In the genomic region with DNA sequence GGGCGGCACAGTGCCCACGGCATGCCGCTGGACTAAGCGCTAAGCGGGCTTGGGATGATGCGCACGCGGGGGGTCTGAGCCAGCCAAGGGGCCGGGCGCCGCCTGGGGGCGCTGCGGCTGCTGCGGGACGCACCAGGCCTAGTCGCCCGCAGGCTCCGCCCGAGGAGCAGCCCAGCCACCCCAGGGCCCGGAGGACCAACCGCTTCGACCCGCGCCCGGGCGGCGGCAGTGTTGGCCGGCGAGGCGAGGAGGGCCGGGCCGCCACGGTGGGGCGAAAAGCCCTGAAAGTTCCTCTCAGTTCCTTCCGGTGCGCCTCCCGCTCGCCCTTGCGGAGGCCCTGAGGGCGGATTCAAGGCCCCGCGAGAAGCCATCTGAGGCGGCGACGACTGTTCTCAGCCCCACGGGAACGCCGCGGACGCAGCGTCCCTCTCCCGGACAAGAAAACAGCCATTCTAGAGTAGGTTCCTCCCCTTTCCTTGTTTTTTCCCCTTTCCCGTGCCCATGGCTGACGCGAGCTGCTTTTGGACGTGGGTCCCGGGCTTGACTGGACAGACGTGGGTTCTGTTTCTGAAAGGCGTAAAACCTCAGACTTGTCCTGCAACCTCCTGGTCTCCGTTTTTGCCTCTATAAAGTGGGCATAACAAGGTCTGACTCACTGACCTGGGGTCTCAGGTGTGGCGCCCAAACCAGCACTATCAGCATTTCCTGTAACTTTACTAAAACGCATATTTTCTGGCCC, we compare ENCODE assay signal across 1 cellular context.
A peak's percentile ranks its signal among the peaks of the same experiment; 100 is the strongest.
TF ChIP-seq lines count a peak whose summit lies in the region.

ANKAR (plus strand) TSS at position 297 of the 739 bp plus-strand sequence. CDS start 1,821 bp downstream, outside the sequence.

TF ChIP-seq in HepG2, 621 proteins besides CTCF, POLR2A, EP300 and RAD21 (continued from another document and continues in another):
- 0 out of 2 replicates have a peak, but pooled peaks have one; percentile 44 for TF ChIP-seq RCOR2 (CRISPR knock-in tag; IDR thresholded peaks at IDR 0.05)
- peak; percentile 81; the same call in 1 of the 2 replicates for TF ChIP-seq PAX8 (CRISPR knock-in tag; IDR thresholded peaks at IDR 0.05; ENCODE audit: borderline replicate concordance)
- TF ChIP-seq NFE2L2 (IDR thresholded peaks at IDR 0.05; ENCODE audit: low read length), result no peak
- peak; percentile 78 for TF ChIP-seq SKI (IDR thresholded peaks at IDR 0.05; ENCODE audit: partially characterized antibody)
- 0 out of 2 replicates have a peak, but pooled peaks have one; percentile 42 for TF ChIP-seq ZFP41 (CRISPR knock-in tag; IDR thresholded peaks at IDR 0.05; ENCODE audit: borderline replicate concordance)
- no peak; the same call in 1 of the 2 replicates for TF ChIP-seq ZNF570 (CRISPR knock-in tag; IDR thresholded peaks at IDR 0.05; ENCODE audit: borderline replicate concordance)
- TF ChIP-seq GATAD2A (CRISPR knock-in tag; IDR thresholded peaks at IDR 0.05), result peak; percentile 69; the same call in 1 of the 2 replicates
- peak; percentile 89 for TF ChIP-seq ZNF264 (CRISPR knock-in tag; IDR thresholded peaks at IDR 0.05)
- TF ChIP-seq ADNP (CRISPR knock-in tag; IDR thresholded peaks at IDR 0.05), result no peak
- no peak for TF ChIP-seq ZFAT (CRISPR knock-in tag; conservative IDR thresholded peaks at IDR 0.05)
- peak; percentile 97 for TF ChIP-seq ZNF343 (CRISPR knock-in tag; IDR thresholded peaks at IDR 0.05)
- 0 out of 2 replicates have a peak, but pooled peaks have one; percentile 65 for TF ChIP-seq AFF4 (CRISPR knock-in tag; IDR thresholded peaks at IDR 0.05)
- TF ChIP-seq YY1 (IDR thresholded peaks at IDR 0.05; ENCODE audit: insufficient read depth, insufficient replicate concordance, low read depth, low read length), result peak; percentile 89
- no peak for TF ChIP-seq FOXP1 (IDR thresholded peaks at IDR 0.05)
- TF ChIP-seq FOXP1 (CRISPR knock-in tag; IDR thresholded peaks at IDR 0.05), result no peak; the same call in 1 of the 2 replicates
- no peak for TF ChIP-seq SNRNP70 (IDR thresholded peaks at IDR 0.05; ENCODE audit: low read depth, low read length)
- TF ChIP-seq BHLHE40 (IDR thresholded peaks at IDR 0.05; ENCODE audit: low read length), result peak; percentile 55; the same call in 1 of the 2 replicates
- no peak; the same call in 1 of the 2 replicates for TF ChIP-seq SP5 (CRISPR knock-in tag; IDR thresholded peaks at IDR 0.05; ENCODE audit: borderline replicate concordance, low read depth)
- peak; percentile 36; the same call in 1 of the 2 replicates for TF ChIP-seq TBX3 (IDR thresholded peaks at IDR 0.05; ENCODE audit: borderline replicate concordance)
- no peak for TF ChIP-seq ZNF3 (CRISPR knock-in tag; IDR thresholded peaks at IDR 0.05)
- TF ChIP-seq ZNF10 (CRISPR knock-in tag; IDR thresholded peaks at IDR 0.05; ENCODE audit: borderline replicate concordance, low read depth), result no peak
- peak; percentile 83 for TF ChIP-seq ETV6 (CRISPR knock-in tag; conservative IDR thresholded peaks at IDR 0.05)
- TF ChIP-seq KDM5A (IDR thresholded peaks at IDR 0.05; ENCODE audit: borderline replicate concordance, low read length), result peak; percentile 62; the same call in 1 of the 2 replicates
- TF ChIP-seq HOXA9 (CRISPR knock-in tag; IDR thresholded peaks at IDR 0.05; ENCODE audit: borderline replicate concordance), result peak; percentile 85
- TF ChIP-seq ELF4 (CRISPR knock-in tag; IDR thresholded peaks at IDR 0.05; ENCODE audit: borderline replicate concordance), result no peak
- peak; percentile 91; the same call in 1 of the 2 replicates for TF ChIP-seq CENPBD1 (CRISPR knock-in tag; IDR thresholded peaks at IDR 0.05; ENCODE audit: borderline replicate concordance, low read depth)
- TF ChIP-seq DDIT3 (CRISPR knock-in tag; IDR thresholded peaks at IDR 0.05), result no peak
- TF ChIP-seq ZNF672 (CRISPR knock-in tag; IDR thresholded peaks at IDR 0.05), result peak; percentile 89; the same call in 1 of the 2 replicates
- no peak for TF ChIP-seq PAF1 (CRISPR knock-in tag; IDR thresholded peaks at IDR 0.05)
- peak; percentile 96 for TF ChIP-seq KLF6 (CRISPR knock-in tag; IDR thresholded peaks at IDR 0.05)
- peak; percentile 91 for TF ChIP-seq ZNF761 (CRISPR knock-in tag; conservative IDR thresholded peaks at IDR 0.05)
- TF ChIP-seq NCOA1 (CRISPR knock-in tag; IDR thresholded peaks at IDR 0.05), result peak; percentile 97
- peak; percentile 85 for TF ChIP-seq SAP130 (CRISPR knock-in tag; IDR thresholded peaks at IDR 0.05; ENCODE audit: low read depth)
- no peak for TF ChIP-seq PRDM4 (CRISPR knock-in tag; IDR thresholded peaks at IDR 0.05; ENCODE audit: borderline replicate concordance)
- TF ChIP-seq ZFP1 (CRISPR knock-in tag; IDR thresholded peaks at IDR 0.05), result no peak
- TF ChIP-seq, protein P1, sequence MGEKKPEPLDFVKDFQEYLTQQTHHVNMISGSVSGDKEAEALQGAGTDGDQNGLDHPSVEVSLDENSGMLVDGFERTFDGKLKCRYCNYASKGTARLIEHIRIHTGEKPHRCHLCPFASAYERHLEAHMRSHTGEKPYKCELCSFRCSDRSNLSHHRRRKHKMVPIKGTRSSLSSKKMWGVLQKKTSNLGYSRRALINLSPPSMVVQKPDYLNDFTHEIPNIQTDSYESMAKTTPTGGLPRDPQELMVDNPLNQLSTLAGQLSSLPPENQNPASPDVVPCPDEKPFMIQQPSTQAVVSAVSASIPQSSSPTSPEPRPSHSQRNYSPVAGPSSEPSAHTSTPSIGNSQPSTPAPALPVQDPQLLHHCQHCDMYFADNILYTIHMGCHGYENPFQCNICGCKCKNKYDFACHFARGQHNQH (CRISPR knock-in tag; IDR thresholded peaks at IDR 0.05), result peak; percentile 97
- TF ChIP-seq PRMT3 (CRISPR knock-in tag; IDR thresholded peaks at IDR 0.05; ENCODE audit: borderline replicate concordance, low read depth), result peak; percentile 99
- peak; percentile 99 for TF ChIP-seq YEATS4 (CRISPR knock-in tag; IDR thresholded peaks at IDR 0.05; ENCODE audit: borderline replicate concordance)
- TF ChIP-seq ZNF543 (CRISPR knock-in tag; IDR thresholded peaks at IDR 0.05), result peak; percentile 97
- TF ChIP-seq ZNF737 (CRISPR knock-in tag; IDR thresholded peaks at IDR 0.05; ENCODE audit: borderline replicate concordance), result no peak
- no peak for TF ChIP-seq IKZF1 (IDR thresholded peaks at IDR 0.05)
- TF ChIP-seq ZNF781 (CRISPR knock-in tag; IDR thresholded peaks at IDR 0.05; ENCODE audit: borderline replicate concordance, not compliant biosample characterization), result peak; percentile 89
- peak; percentile 79 for TF ChIP-seq ZNF629 (CRISPR knock-in tag; conservative IDR thresholded peaks at IDR 0.05)
- TF ChIP-seq FOSL1 (CRISPR knock-in tag; IDR thresholded peaks at IDR 0.05; ENCODE audit: borderline replicate concordance), result no peak
- TF ChIP-seq ZNF382 (CRISPR knock-in tag; IDR thresholded peaks at IDR 0.05; ENCODE audit: borderline replicate concordance), result no peak
- TF ChIP-seq DMAP1 (CRISPR knock-in tag; IDR thresholded peaks at IDR 0.05), result peak; percentile 83
- TF ChIP-seq, protein P2, sequence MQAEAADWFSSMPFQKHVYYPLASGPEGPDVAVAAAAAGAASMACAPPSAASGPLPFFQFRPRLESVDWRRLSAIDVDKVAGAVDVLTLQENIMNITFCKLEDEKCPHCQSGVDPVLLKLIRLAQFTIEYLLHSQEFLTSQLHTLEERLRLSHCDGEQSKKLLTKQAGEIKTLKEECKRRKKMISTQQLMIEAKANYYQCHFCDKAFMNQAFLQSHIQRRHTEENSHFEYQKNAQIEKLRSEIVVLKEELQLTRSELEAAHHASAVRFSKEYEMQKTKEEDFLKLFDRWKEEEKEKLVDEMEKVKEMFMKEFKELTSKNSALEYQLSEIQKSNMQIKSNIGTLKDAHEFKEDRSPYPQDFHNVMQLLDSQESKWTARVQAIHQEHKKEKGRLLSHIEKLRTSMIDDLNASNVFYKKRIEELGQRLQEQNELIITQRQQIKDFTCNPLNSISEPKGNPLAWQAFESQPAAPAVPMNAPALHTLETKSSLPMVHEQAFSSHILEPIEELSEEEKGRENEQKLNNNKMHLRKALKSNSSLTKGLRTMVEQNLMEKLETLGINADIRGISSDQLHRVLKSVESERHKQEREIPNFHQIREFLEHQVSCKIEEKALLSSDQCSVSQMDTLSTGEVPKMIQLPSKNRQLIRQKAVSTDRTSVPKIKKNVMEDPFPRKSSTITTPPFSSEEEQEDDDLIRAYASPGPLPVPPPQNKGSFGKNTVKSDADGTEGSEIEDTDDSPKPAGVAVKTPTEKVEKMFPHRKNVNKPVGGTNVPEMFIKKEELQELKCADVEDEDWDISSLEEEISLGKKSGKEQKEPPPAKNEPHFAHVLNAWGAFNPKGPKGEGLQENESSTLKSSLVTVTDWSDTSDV (CRISPR knock-in tag; IDR thresholded peaks at IDR 0.05), result peak; percentile 99; the same call in 1 of the 2 replicates
- TF ChIP-seq ZNF816 (CRISPR knock-in tag; IDR thresholded peaks at IDR 0.05; ENCODE audit: borderline replicate concordance), result peak; percentile 89; the same call in 1 of the 2 replicates
- TF ChIP-seq KLF15 (CRISPR knock-in tag; IDR thresholded peaks at IDR 0.05; ENCODE audit: borderline replicate concordance), result peak; percentile 96
- TF ChIP-seq, protein P3, sequence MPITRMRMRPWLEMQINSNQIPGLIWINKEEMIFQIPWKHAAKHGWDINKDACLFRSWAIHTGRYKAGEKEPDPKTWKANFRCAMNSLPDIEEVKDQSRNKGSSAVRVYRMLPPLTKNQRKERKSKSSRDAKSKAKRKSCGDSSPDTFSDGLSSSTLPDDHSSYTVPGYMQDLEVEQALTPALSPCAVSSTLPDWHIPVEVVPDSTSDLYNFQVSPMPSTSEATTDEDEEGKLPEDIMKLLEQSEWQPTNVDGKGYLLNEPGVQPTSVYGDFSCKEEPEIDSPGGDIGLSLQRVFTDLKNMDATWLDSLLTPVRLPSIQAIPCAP (CRISPR knock-in tag; IDR thresholded peaks at IDR 0.05; ENCODE audit: low read depth), result 0 out of 2 replicates have a peak, but pooled peaks have one; percentile 65
- TF ChIP-seq ZC3H13 (CRISPR knock-in tag; IDR thresholded peaks at IDR 0.05), result peak; percentile 95
- peak; percentile 99 for TF ChIP-seq MTF2 (CRISPR knock-in tag; IDR thresholded peaks at IDR 0.05; ENCODE audit: borderline replicate concordance)
- peak; percentile 93 for TF ChIP-seq HIVEP1 (CRISPR knock-in tag; IDR thresholded peaks at IDR 0.05)
- peak; percentile 99 for TF ChIP-seq ATF7-NPFF (CRISPR knock-in tag; IDR thresholded peaks at IDR 0.05; ENCODE audit: low read depth)
- TF ChIP-seq ZNF101 (CRISPR knock-in tag; IDR thresholded peaks at IDR 0.05; ENCODE audit: borderline replicate concordance, low read depth), result peak; percentile 80; the same call in 1 of the 2 replicates
- no peak for TF ChIP-seq MATR3 (CRISPR knock-in tag; IDR thresholded peaks at IDR 0.05)
- no peak; the same call in 1 of the 2 replicates for TF ChIP-seq SIX4 (CRISPR knock-in tag; IDR thresholded peaks at IDR 0.05)
- TF ChIP-seq ARHGAP35 (CRISPR knock-in tag; IDR thresholded peaks at IDR 0.05; ENCODE audit: borderline replicate concordance), result peak; percentile 87
